Comparison of ENCODE assay signal across 16 cellular contexts in the genomic region with DNA sequence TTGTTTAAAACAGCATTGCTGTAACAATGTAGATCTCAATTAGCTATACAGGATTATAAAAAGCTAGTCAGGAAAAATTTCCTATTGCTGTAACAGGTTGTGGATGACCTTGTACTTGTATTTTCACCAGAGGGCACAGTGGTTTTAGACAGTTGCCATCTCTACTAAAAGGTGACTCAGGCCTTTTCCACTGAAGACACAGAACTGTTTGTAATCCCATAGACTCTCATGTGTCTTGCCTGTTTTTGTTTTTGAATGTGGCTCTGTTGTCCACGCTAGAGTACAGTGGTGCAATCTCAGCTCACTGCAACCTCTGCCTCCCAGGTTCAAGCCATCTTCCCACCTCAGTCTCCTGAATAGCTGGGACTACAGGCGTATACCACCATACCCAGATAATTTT. TPM values are rescaled to one million over a fixed set of nuclear protein-coding genes. Genes with fewer than 3 reads are reported as not detected.
"Had no signal": no experiment of that assay in that cellular context is flagged by ENCODE, and none has a peak within 500 bp of the region (broad histone marks: within the 10 kb centered on the region; RNA-seq: fewer than 3 reads in every experiment).

No MANE protein-coding gene starts in this region.

- H3K4me3 ChIP-seq: dorsolateral prefrontal cortex, hepatocyte, testis, upper lobe of left lung had no signal

- H3K27me3 ChIP-seq: dorsolateral prefrontal cortex, hepatocyte, testis, upper lobe of left lung had no signal

- H3K4me2 ChIP-seq: hepatocyte had no signal

- H3K9me3 ChIP-seq: testis, upper lobe of left lung had no signal

- FAIRE-seq: keratinocyte had no signal

- ATAC-seq: activated CD4-positive, CD25-positive, alpha-beta regulatory T cell treated with anti-CD3 and anti-CD28 coated beads, Interleukin-2, amount 50 U/mL, for 24 hours; left lobe of liver; natural killer cell; right cardiac atrium; stimulated activated naive CD8-positive, alpha-beta T cell treated with anti-CD3 and anti-CD28 coated beads, Interleukin-15, amount 100 ng/mL, for 72 hours had no signal

- H2AFZ ChIP-seq: hepatocyte had no signal

- H3K27ac ChIP-seq: hepatocyte, testis, upper lobe of left lung had no signal

- DNase-seq: activated CD4-positive, alpha-beta T cell treated with anti-CD3 and anti-CD28 coated beads, Interleukin-2, amount 50 U/mL, for 1 hour; activated CD8-positive, alpha-beta memory T cell treated with anti-CD3 and anti-CD28 coated beads for 24 hours; activated naive CD4-positive, alpha-beta T cell; activated naive CD8-positive, alpha-beta T cell treated with anti-CD3 and anti-CD28 coated beads, Interleukin-2, amount 10 ng/mL, durations not matched to agents 7 days and 5 days; aorta; dorsolateral prefrontal cortex; natural killer cell; occipital lobe; right cardiac atrium; stimulated activated naive CD8-positive, alpha-beta T cell treated with anti-CD3 and anti-CD28 coated beads, Interleukin-15, amount 100 ng/mL, for 72 hours; testis; upper lobe of left lung had no signal

RNA-seq across cellular contexts. Expression of a gene that starts 33.7 kb away (rescaled TPM):
- total RNA-seq: aorta, left lobe of liver had no signal
- polyA plus RNA-seq: aorta, right cardiac atrium had no signal
